In the genomic region with DNA sequence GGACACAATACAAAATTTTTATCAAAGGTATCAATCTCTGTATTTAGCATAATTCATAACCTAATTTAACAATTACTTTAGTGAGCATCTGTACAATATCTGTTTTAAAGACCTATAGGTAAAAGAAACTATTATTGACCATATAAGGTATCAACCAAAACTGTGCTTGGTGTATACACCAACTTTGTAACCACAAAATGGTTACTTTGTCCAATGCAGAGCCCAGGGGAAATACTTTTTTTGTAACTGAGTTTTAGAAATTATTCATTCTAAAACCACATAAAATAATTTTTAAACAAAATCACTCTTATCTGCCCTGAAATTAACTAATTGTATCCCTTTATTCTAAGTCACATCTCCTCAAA, we compare ENCODE assay signal across 13 cellular contexts. TPM values are rescaled to one million over a fixed set of nuclear protein-coding genes. Genes with fewer than 3 reads are reported as not detected.
DNase-seq lines count a peak whose midpoint lies in the region; ATAC-seq and TF ChIP-seq lines count a peak whose summit lies in the region.
"Had no signal": no experiment of that assay in that cellular context is flagged by ENCODE, and none has a peak within 500 bp of the region (broad histone marks: within the 10 kb centered on the region; RNA-seq: fewer than 3 reads in every experiment).

No MANE protein-coding gene starts in this region.

- DNase-seq in Calu3 (no peak), stomach (no peak), foreskin melanocyte (no peak), SIG-M5 treated with dmso at 0.1 percent for 504 hours (lab: John Stamatoyannopoulos, UW; ENCODE audit: unreplicated experiment) (no peak), middle frontal gyrus (ENCODE audit: extremely low spot score, low spot score) (no peak)
- DNase-seq: activated CD4-positive, alpha-beta T cell treated with anti-CD3 and anti-CD28 coated beads, Interleukin-2, amount 10 ng/mL, durations not matched to agents 7 days and 5 days; left cardiac atrium; NCI-H1694 had no signal

- ATAC-seq in GM19455 (IDR thresholded peaks at IDR 0.05; ENCODE audit: unreplicated experiment) (peak; percentile 30), HG03045 (IDR thresholded peaks at IDR 0.05; ENCODE audit: unreplicated experiment) (peak; percentile 25)
- ATAC-seq: stimulated activated effector memory CD8-positive, alpha-beta T cell treated with anti-CD3 and anti-CD28 coated beads, Interleukin-12 subunit alpha, Interleukin-12 subunit beta, amount 100 ng/mL, for 72 hours had no signal

- H3K27ac Mint-ChIP-seq in Calu3 (ENCODE audit: unreplicated experiment), result no peak overlapping the region
- H3K27ac Mint-ChIP-seq: activated CD4-positive, alpha-beta T cell treated with anti-CD3 and anti-CD28 coated beads, Interleukin-2, amount 10 ng/mL, durations not matched to agents 7 days and 5 days; stimulated activated effector memory CD8-positive, alpha-beta T cell treated with anti-CD3 and anti-CD28 coated beads, Interleukin-12 subunit alpha, Interleukin-12 subunit beta, amount 100 ng/mL, for 72 hours had no signal

- H3K4me3 ChIP-seq in ectodermal cell (ENCODE audit: insufficient read depth, low read depth, low read length) (peak overlapping the region; percentile 63), stomach (no peak overlapping the region)

- peaks cover 14% of the 10 kb centered on the region for H3K4me1 Mint-ChIP-seq in Calu3 (ENCODE audit: low read depth, unreplicated experiment)

- H3K4me1 ChIP-seq in ectodermal cell (ENCODE audit: control insufficient read depth, insufficient read depth, low read length), result peaks cover 35% of the 10 kb centered on the region
- peaks cover 13 to 35% (median 26%) of the 10 kb centered on the region in 4 donors for H3K4me1 ChIP-seq in stomach

- CTCF ChIA-PET in Calu3 (lab: Charles Lee), result no interaction called here

- H3K27me3 ChIP-seq in ectodermal cell (ENCODE audit: control insufficient read depth, insufficient read depth, low read length, poor library complexity, severe bottlenecking) (no peaks in the 10 kb centered on the region), stomach (peaks cover 0 to 25% (median 11%) of the 10 kb centered on the region in 3 donors)

- H3K9me3 ChIP-seq in ectodermal cell (ENCODE audit: control insufficient read depth, low read length) (no peaks in the 10 kb centered on the region), stomach (no peaks in the 10 kb centered on the region)

- no peak overlapping the region for H3K4me3 Mint-ChIP-seq in Calu3 (ENCODE audit: low read depth, unreplicated experiment)

- H3K27me3 Mint-ChIP-seq in Calu3 (ENCODE audit: unreplicated experiment), result no peaks in the 10 kb centered on the region

- no peak overlapping the region for H3K27ac ChIP-seq in ectodermal cell (ENCODE audit: insufficient read depth, low read depth, low read length, poor library complexity, severe bottlenecking)
- no peak overlapping the region for H3K27ac ChIP-seq in stomach
- H3K27ac ChIP-seq: epithelial cell of prostate had no signal

- TF ChIP-seq POLR2A in stomach (IDR thresholded peaks at IDR 0.05), result no peak

- TF ChIP-seq EP300 in stomach (IDR thresholded peaks at IDR 0.05), result no peak

- intact Hi-C loops in Calu3 (cut with micrococcal nuclease; ENCODE audit: unreplicated experiment), result no loop called here
- intact Hi-C loops in stomach (cut with DNase I; ENCODE audit: low total_unique reads), result no loop called here

- no peaks in the 10 kb centered on the region for H3K9me3 Mint-ChIP-seq in Calu3 (ENCODE audit: low read depth, unreplicated experiment)
- H3K9me3 Mint-ChIP-seq: activated CD4-positive, alpha-beta T cell treated with anti-CD3 and anti-CD28 coated beads, Interleukin-2, amount 10 ng/mL, durations not matched to agents 7 days and 5 days; stimulated activated effector memory CD8-positive, alpha-beta T cell treated with anti-CD3 and anti-CD28 coated beads, Interleukin-12 subunit alpha, Interleukin-12 subunit beta, amount 100 ng/mL, for 72 hours had no signal

- BruUV-seq in Calu3 (replicated peaks; lab: Mats Ljungman, UMichigan), result TSS peak; percentile 6

- H3K36me3 ChIP-seq in ectodermal cell (ENCODE audit: control insufficient read depth, insufficient read depth, low read length) (no peaks in the 10 kb centered on the region), stomach (no peaks in the 10 kb centered on the region)

- peaks cover 26% of the 10 kb centered on the region for H3K36me3 Mint-ChIP-seq in Calu3 (ENCODE audit: insufficient read depth, unreplicated experiment)
- H3K36me3 Mint-ChIP-seq: stimulated activated effector memory CD8-positive, alpha-beta T cell treated with anti-CD3 and anti-CD28 coated beads, Interleukin-12 subunit alpha, Interleukin-12 subunit beta, amount 100 ng/mL, for 72 hours had no signal

- no peak for TF ChIP-seq CTCF in Calu3 (IDR thresholded peaks at IDR 0.05; ENCODE audit: unreplicated experiment)
- no peak for TF ChIP-seq CTCF in stomach (IDR thresholded peaks at IDR 0.05)

RNA-seq across cellular contexts. Expression of gene CXXC4, which starts 5.0 kb away (rescaled TPM):
- total RNA-seq in Calu3 (2022), result 0.66 and 1.3 TPM in 2 replicates
- 23.4 TPM for polyA plus RNA-seq in ectodermal cell (2013, experiment 1 of 4)
- 23.2 TPM for polyA plus RNA-seq in ectodermal cell (2013, experiment 2 of 4)
- polyA plus RNA-seq in ectodermal cell (2013, experiment 3 of 4), result 16.1 TPM
- 15.7 TPM for polyA plus RNA-seq in ectodermal cell (2013, experiment 4 of 4)
- total RNA-seq in stomach, result 10 to 100 TPM in 1 of 5 donors, 1 to 10 TPM in 2, not detected in 2; 1.9 to 18.5 (median 4.2) TPM
- under 1 TPM; 0.10 to 0.92 (median 0.50) TPM for polyA plus RNA-seq in stomach
- total RNA-seq: activated CD4-positive, alpha-beta T cell treated with anti-CD3 and anti-CD28 coated beads, Interleukin-2, amount 10 ng/mL, durations not matched to agents 7 days and 5 days had no signal
